2 cellular contexts compared by ENCODE assay signal in the genomic region with DNA sequence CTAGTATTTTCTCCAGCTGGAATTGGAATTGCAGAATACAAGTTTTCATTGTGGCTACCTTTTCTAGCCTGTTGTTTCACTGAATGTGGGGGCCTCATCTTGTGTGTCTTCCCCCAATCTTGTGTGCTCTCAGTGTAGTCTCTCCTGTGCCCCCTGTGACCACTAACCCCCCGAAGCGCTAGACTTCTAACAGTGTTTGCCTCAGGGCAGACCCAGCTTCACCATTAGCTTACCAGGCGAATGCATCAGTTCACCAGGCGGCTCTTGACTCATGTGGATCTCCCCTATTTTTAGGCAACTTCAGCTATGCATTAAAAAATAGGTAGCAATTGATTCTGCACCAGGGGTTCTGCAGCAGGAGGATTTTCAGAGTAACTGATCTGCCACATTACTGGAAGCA.
TF ChIP-seq lines count a peak whose summit lies in the region.

No MANE protein-coding gene starts in this region.

TF ChIP-seq in A549, 52 proteins besides CTCF, POLR2A, EP300 and RAD21:
- TF ChIP-seq CHD4 (IDR thresholded peaks at IDR 0.05; ENCODE audit: borderline replicate concordance), result no peak
- TF ChIP-seq PHF8 (IDR thresholded peaks at IDR 0.05; ENCODE audit: borderline replicate concordance, low read depth), result 0 out of 2 replicates have a peak, but pooled peaks have one; percentile 21
- TF ChIP-seq RNF2 (IDR thresholded peaks at IDR 0.05; ENCODE audit: borderline replicate concordance, low read depth), result no peak
- no peak for TF ChIP-seq JUN (IDR thresholded peaks at IDR 0.05)

TF ChIP-seq in H1, 55 proteins besides CTCF, POLR2A, EP300 and RAD21:
- TF ChIP-seq TCF12 (IDR thresholded peaks at IDR 0.05; ENCODE audit: low read depth, low read length) (no peak), RXRA (IDR thresholded peaks at IDR 0.05; ENCODE audit: insufficient read depth, low read depth, low read length) (no peak)
